Comparison of ENCODE assay signal across 15 cellular contexts in genomic region chr20:41468994-41469600, GRCh38.
"Had no signal": no experiment of that assay in that cellular context is flagged by ENCODE, and none has a peak within 500 bp of the region (broad histone marks: within the 10 kb centered on the region; RNA-seq: fewer than 3 reads in every experiment).

No MANE protein-coding gene starts in this region.

- H3K36me3 ChIP-seq: ovary, uterus had no signal

- H3K27me3 ChIP-seq: esophagus squamous epithelium, ovary, sigmoid colon, transverse colon, uterus had no signal

- H3K4me3 ChIP-seq: esophagus squamous epithelium, ovary, sigmoid colon, transverse colon, uterus had no signal

- H3K4me1 ChIP-seq: sigmoid colon, transverse colon, uterus had no signal

- ATAC-seq: left lobe of liver; naive thymus-derived CD4-positive, alpha-beta T cell had no signal

- H3K27ac ChIP-seq: esophagus squamous epithelium, ovary, sigmoid colon, transverse colon, uterus had no signal

- H3K9me3 ChIP-seq: ovary, transverse colon, uterus had no signal

- DNase-seq: activated B cell treated with CpG ODN at 0.5 μM for 24 hours; activated CD4-positive, alpha-beta memory T cell treated with anti-CD3 and anti-CD28 coated beads for 36 hours; activated CD4-positive, alpha-beta T cell treated with anti-CD3 and anti-CD28 coated beads for 4 hours; activated T-cell treated with anti-CD3 and anti-CD28 coated beads for 4 hours; effector memory CD4-positive, alpha-beta T cell; esophagus squamous epithelium; hypothalamus; naive thymus-derived CD4-positive, alpha-beta T cell; ovary; sigmoid colon; stimulated activated CD8-positive, alpha-beta memory T cell treated with anti-CD3 and anti-CD28 coated beads, Interleukin-4, amount 100 ng/mL, for 48 hours; stimulated activated naive CD4-positive, alpha-beta T cell treated with Interleukin-2 at 50 U/mL for 16 hours; transverse colon had no signal
